ENCODE assay signal across 8 cellular contexts in the genomic region with DNA sequence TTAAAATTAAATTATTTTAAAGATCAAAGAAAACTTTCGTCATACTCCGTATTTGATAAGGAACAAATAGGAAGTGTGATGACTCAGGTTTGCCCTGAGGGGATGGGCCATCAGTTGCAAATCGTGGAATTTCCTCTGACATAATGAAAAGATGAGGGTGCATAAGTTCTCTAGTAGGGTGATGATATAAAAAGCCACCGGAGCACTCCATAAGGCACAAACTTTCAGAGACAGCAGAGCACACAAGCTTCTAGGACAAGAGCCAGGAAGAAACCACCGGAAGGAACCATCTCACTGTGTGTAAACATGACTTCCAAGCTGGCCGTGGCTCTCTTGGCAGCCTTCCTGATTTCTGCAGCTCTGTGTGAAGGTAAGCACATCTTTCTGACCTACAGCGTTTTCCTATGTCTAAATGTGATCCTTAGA. TPM values are rescaled to one million over a fixed set of nuclear protein-coding genes. Genes with fewer than 3 reads are reported as not detected.
DNase-seq lines count a peak whose midpoint lies in the region; ATAC-seq lines count a peak whose summit lies in the region.

A gene (plus strand): TSS at position 217 of the 426 bp plus-strand sequence. CDS start 90 bp downstream, at position 307.

- peak; percentile 40 for ATAC-seq in stimulated activated naive CD8-positive, alpha-beta T cell treated with anti-CD3 and anti-CD28 coated beads, Interleukin-15, Interleukin-2, amounts not matched to agents 100 U/mL and 50 U/mL, for 24 hours
- ATAC-seq in stimulated activated naive CD8-positive, alpha-beta T cell treated with anti-CD3 and anti-CD28 coated beads, Interleukin-15, amount 100 ng/mL, for 72 hours: no peak
- peak; percentile 97 for ATAC-seq in left colon

- no peak within 1 kb of the TSS for H3K4me3 Mint-ChIP-seq in stimulated activated naive CD8-positive, alpha-beta T cell treated with anti-CD3 and anti-CD28 coated beads, Interleukin-15, amount 100 ng/mL, for 72 hours

- no peak for DNase-seq in stimulated activated naive CD8-positive, alpha-beta T cell treated with anti-CD3 and anti-CD28 coated beads, Interleukin-15, Interleukin-2, amounts not matched to agents 100 U/mL and 50 U/mL, for 24 hours
- DNase-seq in stimulated activated naive CD8-positive, alpha-beta T cell treated with anti-CD3 and anti-CD28 coated beads, Interleukin-15, amount 100 ng/mL, for 72 hours: no peak
- DNase-seq in NCI-H2196 (lab: John Stamatoyannopoulos, UW; ENCODE audit: unreplicated experiment) (peak; percentile 67), amniotic stem cell (lab: John Stamatoyannopoulos, UW) (peak; percentile 16), left colon (peak; percentile 71 to 79), NCI-H524 (lab: John Stamatoyannopoulos, UW) (no peak), NCI-H1694 (lab: John Stamatoyannopoulos, UW) (no peak), islet precursor cell (no peak)

- no peaks in the 10 kb centered on the region for H3K27me3 Mint-ChIP-seq in stimulated activated naive CD8-positive, alpha-beta T cell treated with anti-CD3 and anti-CD28 coated beads, Interleukin-15, amount 100 ng/mL, for 72 hours

- H3K9me3 Mint-ChIP-seq in stimulated activated naive CD8-positive, alpha-beta T cell treated with anti-CD3 and anti-CD28 coated beads, Interleukin-15, amount 100 ng/mL, for 72 hours: no peaks in the 10 kb centered on the region

- H3K27ac Mint-ChIP-seq in stimulated activated naive CD8-positive, alpha-beta T cell treated with anti-CD3 and anti-CD28 coated beads, Interleukin-15, amount 100 ng/mL, for 72 hours: peak within 1 kb of the TSS in 1 of 2 donors; percentile 36

- peaks cover 5% of the 10 kb centered on the region for H3K4me1 Mint-ChIP-seq in stimulated activated naive CD8-positive, alpha-beta T cell treated with anti-CD3 and anti-CD28 coated beads, Interleukin-15, amount 100 ng/mL, for 72 hours

- intact Hi-C loops in left colon (cut with DNase I, micrococcal nuclease): no loop called here

RNA-seq across cellular contexts. Expression of the gene that starts here (rescaled TPM):
- total RNA-seq in left colon: 1 to 10 TPM; 1.8 to 1.9 TPM

Comparison
In these comparisons a context has a peak if more than half of its experiments do, and no peak if none do; other contexts are left out.
1. DNase-seq: peak in NCI-H2196 (single experiment), amniotic stem cell (single experiment) and left colon (2 of 2); none in stimulated activated naive CD8-positive, alpha-beta T cell treated with anti-CD3 and anti-CD28 coated beads, Interleukin-15, Interleukin-2, amounts not matched to agents 100 U/mL and 50 U/mL, for 24 hours (single experiment), stimulated activated naive CD8-positive, alpha-beta T cell treated with anti-CD3 and anti-CD28 coated beads, Interleukin-15, amount 100 ng/mL, for 72 hours (0 of 2), NCI-H524 (0 of 2), NCI-H1694 (single experiment) and islet precursor cell (single experiment).